ENCODE assay signal across 10 cellular contexts in the genomic region with DNA sequence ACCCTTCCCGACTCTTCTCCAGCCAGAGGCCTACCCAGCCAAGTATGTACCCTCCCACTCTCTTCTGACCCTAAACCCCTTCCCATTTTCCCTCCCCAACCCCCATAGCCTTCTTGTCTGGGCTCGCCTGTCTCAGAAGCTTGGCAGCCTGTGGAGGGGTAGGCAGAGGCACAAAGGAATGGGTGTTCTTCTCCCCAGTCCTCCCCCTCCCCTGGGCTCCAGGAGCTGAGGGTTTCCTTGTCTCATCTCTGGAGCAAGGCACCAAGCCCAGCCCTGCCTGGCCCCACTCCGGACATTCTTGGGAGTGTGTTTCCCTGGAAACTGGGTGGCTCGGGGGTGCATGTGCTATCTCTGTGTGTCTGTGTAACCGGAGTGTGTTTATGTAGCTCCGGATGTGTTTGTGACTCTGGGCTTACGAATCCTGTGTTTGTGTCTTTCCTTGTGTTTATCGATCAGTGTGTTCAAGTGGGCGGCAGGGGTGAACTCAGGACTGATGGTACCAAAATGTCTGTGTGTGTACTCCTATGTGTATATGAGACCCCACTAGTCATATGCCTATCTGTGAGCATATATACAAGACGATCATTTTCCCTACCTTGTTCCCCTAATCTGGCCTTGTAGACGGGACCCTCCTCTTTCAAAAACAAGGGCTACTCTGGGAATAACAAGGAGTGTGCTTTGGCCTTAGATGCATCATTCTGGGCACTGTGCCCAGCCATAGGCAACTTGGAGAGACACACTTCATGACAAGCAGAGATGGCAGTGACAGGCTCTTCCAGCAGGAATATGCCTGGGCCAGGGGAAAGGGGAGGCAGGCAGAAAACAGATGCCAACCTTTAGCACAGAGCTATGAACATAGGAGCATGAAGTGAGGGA. TPM values are rescaled to one million over a fixed set of nuclear protein-coding genes. Genes with fewer than 3 reads are reported as not detected.
DNase-seq lines count a peak whose midpoint lies in the region; ATAC-seq and TF ChIP-seq lines count a peak whose summit lies in the region.
"Had no signal": no experiment of that assay in that cellular context is flagged by ENCODE, and none has a peak within 500 bp of the region (broad histone marks: within the 10 kb centered on the region; RNA-seq: fewer than 3 reads in every experiment).

No MANE protein-coding gene starts in this region.

- H2AFZ ChIP-seq in ACC112 (ENCODE audit: low read length, unreplicated experiment) = no peak overlapping the region
- H2AFZ ChIP-seq in PC-9 = no peak overlapping the region

- peak overlapping the region; percentile 87; the same call in 1 of the 2 replicates for H3K4me2 ChIP-seq in PC-9

- peak overlapping the region; percentile 24 for H3K4me3 ChIP-seq in ACC112 (ENCODE audit: low read depth, low read length)
- H3K4me3 ChIP-seq in PC-9 = no peak overlapping the region

- no peaks in the 10 kb centered on the region for H3K36me3 Mint-ChIP-seq in nephron progenitor cell (ENCODE audit: low read depth)
- no peaks in the 10 kb centered on the region for H3K36me3 Mint-ChIP-seq in activated CD4-positive, alpha-beta T cell treated with anti-CD3 and anti-CD28 coated beads, Interleukin-2, amount 10 ng/mL, durations not matched to agents 24 days and 14 days (ENCODE audit: low read depth)

- H3F3A ChIP-seq in PC-9 (ENCODE audit: insufficient read depth, low read depth) = peaks cover 38% of the 10 kb centered on the region

- H3K4me1 ChIP-seq in ACC112 (ENCODE audit: control insufficient read depth, insufficient read depth, low read length, unreplicated experiment) (peaks cover 81% of the 10 kb centered on the region), PC-9 (replicated peaks; ENCODE audit: insufficient read depth) (peaks cover 49% of the 10 kb centered on the region)

- H3K36me3 ChIP-seq in ACC112 (ENCODE audit: insufficient read depth, low read length) (peaks cover 8% of the 10 kb centered on the region; the same call in 1 of the 2 replicates), PC-9 (ENCODE audit: low read depth) (no peaks in the 10 kb centered on the region)

- POLR2A ChIA-PET in PC-9 (lab: Charles Lee; ENCODE audit: unreplicated experiment) = interaction anchor here (2.4 kb wide), 1 partner anchor 10 kb away, joined by 31 read pairs; the partner anchor contains the start of gene PHLDB1

- intact Hi-C loops in PC-9 (cut with micrococcal nuclease; ENCODE audit: unreplicated experiment) = no loop called here
- intact Hi-C loops in activated CD4-positive, alpha-beta T cell treated with anti-CD3 and anti-CD28 coated beads, Interleukin-2, amount 10 ng/mL, durations not matched to agents 24 days and 14 days (cut with micrococcal nuclease) = no loop called here

- ATAC-seq in GM19455 (IDR thresholded peaks at IDR 0.05; ENCODE audit: unreplicated experiment) = no peak
- no peak for ATAC-seq in HG03460 (IDR thresholded peaks at IDR 0.05; ENCODE audit: unreplicated experiment)

- H3K4me3 Mint-ChIP-seq in nephron progenitor cell = peak overlapping the region; percentile 44
- H3K4me3 Mint-ChIP-seq in activated CD4-positive, alpha-beta T cell treated with anti-CD3 and anti-CD28 coated beads, Interleukin-2, amount 10 ng/mL, durations not matched to agents 24 days and 14 days = no peak overlapping the region
- H3K4me3 Mint-ChIP-seq: CD4-positive, alpha-beta T cell had no signal

- no peaks in the 10 kb centered on the region for H3K9me3 Mint-ChIP-seq in nephron progenitor cell
- H3K9me3 Mint-ChIP-seq in activated CD4-positive, alpha-beta T cell treated with anti-CD3 and anti-CD28 coated beads, Interleukin-2, amount 10 ng/mL, durations not matched to agents 24 days and 14 days = no peaks in the 10 kb centered on the region
- H3K9me3 Mint-ChIP-seq: CD4-positive, alpha-beta T cell had no signal

- DNase-seq in PC-9 (no peak), fibroblast of gingiva (ENCODE audit: low read depth) (peak; percentile 84), nephron progenitor cell (peak; percentile 28), OCI-M2 (lab: John Stamatoyannopoulos, UW; ENCODE audit: unreplicated experiment) (no peak)
- no peak for DNase-seq in activated CD4-positive, alpha-beta T cell treated with anti-CD3 and anti-CD28 coated beads, Interleukin-2, amount 10 ng/mL, durations not matched to agents 24 days and 14 days
- DNase-seq: CD4-positive, alpha-beta T cell; NCI-H526 had no signal

- H3K4me1 Mint-ChIP-seq in nephron progenitor cell = peaks cover 88% of the 10 kb centered on the region
- H3K4me1 Mint-ChIP-seq in activated CD4-positive, alpha-beta T cell treated with anti-CD3 and anti-CD28 coated beads, Interleukin-2, amount 10 ng/mL, durations not matched to agents 24 days and 14 days = peaks cover 4% of the 10 kb centered on the region

- no peaks in the 10 kb centered on the region for H3K9me3 ChIP-seq in PC-9 (ENCODE audit: insufficient read depth, low read depth)

- H3K9me2 ChIP-seq in PC-9 (ENCODE audit: insufficient read depth) = no peaks in the 10 kb centered on the region

- peak overlapping the region; percentile 79 for H3K27ac Mint-ChIP-seq in nephron progenitor cell
- no peak overlapping the region for H3K27ac Mint-ChIP-seq in activated CD4-positive, alpha-beta T cell treated with anti-CD3 and anti-CD28 coated beads, Interleukin-2, amount 10 ng/mL, durations not matched to agents 24 days and 14 days
- H3K27ac Mint-ChIP-seq: CD4-positive, alpha-beta T cell had no signal

- H3K27ac ChIP-seq in ACC112 (ENCODE audit: low read depth, low read length) (peak overlapping the region; percentile 99), PC-9 (peak overlapping the region; percentile 38; the same call in 1 of the 2 replicates)

- H4K20me1 ChIP-seq in PC-9 (ENCODE audit: insufficient read depth) = no peaks in the 10 kb centered on the region

- no peaks in the 10 kb centered on the region for H3K27me3 Mint-ChIP-seq in nephron progenitor cell (ENCODE audit: low read depth, poor library complexity)
- H3K27me3 Mint-ChIP-seq in activated CD4-positive, alpha-beta T cell treated with anti-CD3 and anti-CD28 coated beads, Interleukin-2, amount 10 ng/mL, durations not matched to agents 24 days and 14 days = peaks cover 22% of the 10 kb centered on the region

- CTCF ChIA-PET in PC-9 (lab: Charles Lee) = no interaction called here

- peaks cover 26% of the 10 kb centered on the region for H3K79me2 ChIP-seq in ACC112 (ENCODE audit: control insufficient read depth, insufficient read depth, low read length, unreplicated experiment)
- H3K79me2 ChIP-seq in PC-9 (ENCODE audit: low read depth) = peaks cover 23% of the 10 kb centered on the region

- H3K27me3 ChIP-seq in ACC112 (ENCODE audit: insufficient read depth, low read length) = no peaks in the 10 kb centered on the region
- H3K27me3 ChIP-seq in PC-9 (ENCODE audit: insufficient read depth, low read depth) = no peaks in the 10 kb centered on the region

- BruUV-seq in PC-9 (replicated peaks; lab: Mats Ljungman, UMichigan) = no TSS peak

- no peak for TF ChIP-seq CTCF in PC-9 (conservative IDR thresholded peaks at IDR 0.05)
- no peak for TF ChIP-seq CTCF in nephron progenitor cell (IDR thresholded peaks at IDR 0.05)

RNA-seq across cellular contexts. Expression of gene PHLDB1, which starts 10.9 kb away (rescaled TPM):
- total RNA-seq in PC-9 (2021) = 122 and 125 TPM in 2 replicates
- 1.3 and 1.7 TPM in 2 replicates for total RNA-seq in activated CD4-positive, alpha-beta T cell treated with anti-CD3 and anti-CD28 coated beads, Interleukin-2, amount 10 ng/mL, durations not matched to agents 24 days and 14 days

RNA-seq across cellular contexts. Expression of gene ARCN1, which starts 46.1 kb away (rescaled TPM):
- total RNA-seq in PC-9 (2021) = 79.8 and 105 TPM in 2 replicates
- total RNA-seq in activated CD4-positive, alpha-beta T cell treated with anti-CD3 and anti-CD28 coated beads, Interleukin-2, amount 10 ng/mL, durations not matched to agents 24 days and 14 days = 147 and 150 TPM in 2 replicates

RNA-seq across cellular contexts. Expression of gene IFT46, which starts 52.6 kb away (rescaled TPM):
- total RNA-seq in PC-9 (2021) = 19.2 and 22.1 TPM in 2 replicates
- total RNA-seq in activated CD4-positive, alpha-beta T cell treated with anti-CD3 and anti-CD28 coated beads, Interleukin-2, amount 10 ng/mL, durations not matched to agents 24 days and 14 days = 17.6 and 19.1 TPM in 2 replicates

Comparison
In these comparisons a context has a peak if more than half of its experiments do, and no peak if none do; other contexts are left out.
1. DNase-seq: peak in fibroblast of gingiva (single experiment) and nephron progenitor cell (single experiment); none in PC-9 (0 of 2), activated CD4-positive, alpha-beta T cell treated with anti-CD3 and anti-CD28 coated beads, Interleukin-2, amount 10 ng/mL, durations not matched to agents 24 days and 14 days (single experiment) and OCI-M2 (single experiment).
2. RNA of gene PHLDB1, which starts 10.9 kb away (total RNA-seq): 122 to 125 TPM in PC-9; 1.3 to 1.7 TPM in activated CD4-positive, alpha-beta T cell treated with anti-CD3 and anti-CD28 coated beads, Interleukin-2, amount 10 ng/mL, durations not matched to agents 24 days and 14 days; every median in the first group is over 10 times any median in the second.